In genomic region chr2:241774419-241775222, GRCh38 we compare ENCODE assay signal across 9 cellular contexts. TPM values are rescaled to one million over a fixed set of nuclear protein-coding genes. Genes with fewer than 3 reads are reported as not detected.
DNase-seq lines count a peak whose midpoint lies in the region; ATAC-seq and TF ChIP-seq lines count a peak whose summit lies in the region.
"Had no signal": no experiment of that assay in that cellular context is flagged by ENCODE, and none has a peak within 500 bp of the region (broad histone marks: within the 10 kb centered on the region; RNA-seq: fewer than 3 reads in every experiment).

No MANE protein-coding gene starts in this region.

- peak; percentile 9 for DNase-seq in HT-29 (ENCODE audit: low spot score)
- peak; percentile 51 for DNase-seq in activated CD8-positive, alpha-beta memory T cell treated with anti-CD3 and anti-CD28 coated beads, Interleukin-2, amount 50 U/mL, for 48 hours
- DNase-seq in lung (ENCODE audit: low spot score), result peak; percentile 27
- no peak for DNase-seq in activated naive CD4-positive, alpha-beta T cell treated with Interleukin-2 at 50 U/mL for 16 hours
- no peak for DNase-seq in GF-D8 (lab: John Stamatoyannopoulos, UW)
- DNase-seq in stimulated activated CD4-positive, alpha-beta T cell treated with anti-CD3 and anti-CD28 coated beads, Interleukin-4, amount 100 ng/mL, for 24 hours, result no peak

- H3K27ac ChIP-seq in BLaER1 (peak overlapping the region; percentile 89), lung (ENCODE audit: low read depth in 1 of 2, low read length in 1 of 2) (no peak overlapping the region)

- 0 out of 2 replicates have a peak, but pooled peaks cover 3% of the 10 kb centered on the region for H3K9me3 ChIP-seq in BLaER1
- H3K9me3 ChIP-seq in lung (ENCODE audit: control insufficient read depth in 2 of 2, insufficient read depth in 1 of 2, low read length in 1 of 2), result no peaks in the 10 kb centered on the region

- H4K20me1 ChIP-seq in BLaER1, result no peaks in the 10 kb centered on the region

- TF ChIP-seq CTCF in lung (IDR thresholded peaks at IDR 0.05; ENCODE audit: control extremely low read depth, extremely low read depth), result no peak

- H3K27me3 ChIP-seq in BLaER1, result no peaks in the 10 kb centered on the region
- no peaks in the 10 kb centered on the region for H3K27me3 ChIP-seq in lung (ENCODE audit: control insufficient read depth, insufficient read depth)

- H3K4me1 ChIP-seq in BLaER1, result peaks cover 84% of the 10 kb centered on the region
- H3K4me1 ChIP-seq in lung (ENCODE audit: control insufficient read depth in 2 of 2, insufficient read depth in 2 of 2, low read length in 2 of 2), result no peaks in the 10 kb centered on the region

- 62 to 66% methylated on average over 38 to 40 of the region's 40 CpGs for WGBS in lung, 2 donors

- peak overlapping the region; percentile 92 for H3K4me2 ChIP-seq in BLaER1

- H3K4me3 ChIP-seq in BLaER1, result no peak overlapping the region; the same call in 1 of the 2 replicates
- no peak overlapping the region for H3K4me3 ChIP-seq in lung

- H3K36me3 ChIP-seq in BLaER1 (no peaks in the 10 kb centered on the region), lung (ENCODE audit: control insufficient read depth in 2 of 2, insufficient read depth in 2 of 2, low read length in 2 of 2) (no peaks in the 10 kb centered on the region)

- H3K9ac ChIP-seq in BLaER1, result peak overlapping the region; percentile 47

- no peak for ATAC-seq in lung (ENCODE audit: insufficient read depth, low FRiP score)
- no peak for ATAC-seq in HG02840 (IDR thresholded peaks at IDR 0.05; ENCODE audit: low FRiP score, unreplicated experiment)

RNA-seq across cellular contexts. Expression of gene GAL3ST2, which starts 2.0 kb away (rescaled TPM):
- not detected in 2 replicates for total RNA-seq in HT-29 (2014; rRNA removed; shearing (Covaris generic))
- under 1 TPM in 1 of 2 donors, not detected in 1; 0.40 TPM for total RNA-seq in lung
- polyA plus RNA-seq in lung, result not detected
- total RNA-seq: aorta had no signal
- polyA plus RNA-seq: aorta had no signal

RNA-seq across cellular contexts. Expression of gene NEU4, which starts 34.4 kb away (rescaled TPM):
- total RNA-seq in HT-29 (2014; rRNA removed; shearing (Covaris generic)), result 0.31 and 1.1 TPM in 2 replicates
- under 1 TPM; 0.26 to 0.43 TPM for total RNA-seq in lung
- polyA plus RNA-seq in lung, result under 1 TPM; 0.27 to 0.59 TPM

RNA-seq across cellular contexts. Expression of gene D2HGDH, which starts 40.2 kb away (rescaled TPM):
- total RNA-seq in HT-29 (2014; rRNA removed; shearing (Covaris generic)), result 50.3 and 53.7 TPM in 2 replicates
- 10 to 100 TPM; 22.2 to 45.3 TPM for total RNA-seq in lung
- polyA plus RNA-seq in lung, result 10 to 100 TPM; 12.2 to 32.2 TPM

Comparison
In these comparisons a context has a peak if more than half of its experiments do, and no peak if none do; other contexts are left out.
1. DNase-seq: peak in HT-29 (single experiment), activated CD8-positive, alpha-beta memory T cell treated with anti-CD3 and anti-CD28 coated beads, Interleukin-2, amount 50 U/mL, for 48 hours (single experiment) and lung (single experiment); none in activated naive CD4-positive, alpha-beta T cell treated with Interleukin-2 at 50 U/mL for 16 hours (single experiment), GF-D8 (single experiment) and stimulated activated CD4-positive, alpha-beta T cell treated with anti-CD3 and anti-CD28 coated beads, Interleukin-4, amount 100 ng/mL, for 24 hours (single experiment).